In the genomic region with DNA sequence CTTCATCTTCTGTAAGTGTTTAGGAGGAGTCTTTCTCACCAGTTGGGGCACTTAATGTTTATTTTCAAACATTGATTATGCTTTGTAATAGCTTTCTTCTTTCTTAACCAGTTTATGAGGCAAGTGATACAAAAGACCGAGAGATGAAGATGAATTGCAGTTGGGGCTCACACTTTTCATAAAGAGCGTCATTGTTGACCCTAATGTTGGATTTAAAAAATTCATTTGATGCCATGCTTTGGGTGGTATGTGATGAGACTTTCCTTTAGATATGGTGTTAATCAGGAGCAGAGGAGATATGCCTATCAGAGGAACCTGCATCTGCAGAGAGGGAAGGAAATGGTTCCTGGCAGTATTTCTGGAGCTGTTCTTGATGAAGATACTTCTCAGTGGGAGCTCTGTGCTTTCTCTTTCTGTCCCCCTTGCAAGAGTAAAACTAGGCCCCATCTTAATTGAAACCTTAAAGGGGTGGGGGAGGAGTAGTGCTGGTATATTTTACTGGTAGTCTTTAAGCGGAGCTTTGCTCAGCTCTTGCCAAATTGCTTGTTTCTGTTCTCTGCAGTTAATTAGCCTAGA, we compare ENCODE assay signal across 8 cellular contexts. TPM values are rescaled to one million over a fixed set of nuclear protein-coding genes. Genes with fewer than 3 reads are reported as not detected.
DNase-seq lines count a peak whose midpoint lies in the region; ATAC-seq, FAIRE-seq and TF ChIP-seq lines count a peak whose summit lies in the region.

No MANE protein-coding gene starts in this region.

- peak overlapping the region; percentile 91 for H3K4me3 ChIP-seq in AG04450 (ENCODE audit: low read depth, low read length)
- H3K4me3 ChIP-seq in OCI-LY1 (ENCODE audit: low read depth, low read length, poor library complexity, severe bottlenecking): peak overlapping the region; percentile 88

- peak overlapping the region; percentile 17; the same call in 1 of the 2 replicates for H3K9ac ChIP-seq in OCI-LY1 (ENCODE audit: low read length)

- CTCF ChIA-PET in AG04450 (lab: Charles Lee): interaction anchor here (0.7 to 1.2 kb wide), 2 partner anchors 157 to 212 kb away, joined by 3 to 8 read pairs; no protein-coding TSS in a partner anchor

- ATAC-seq in GM19351 (IDR thresholded peaks at IDR 0.05; ENCODE audit: unreplicated experiment) (peak; percentile 42), GM18868 (IDR thresholded peaks at IDR 0.05; ENCODE audit: unreplicated experiment) (no peak)

- TF ChIP-seq POLR2A in H54 (IDR thresholded peaks at IDR 0.05; ENCODE audit: low read depth, low read length): no peak

- DNase-seq in AG04450 (ENCODE audit: low read depth, low spot score): no peak
- DNase-seq in iris pigment epithelial cell (ENCODE audit: low read depth): peak; percentile 21
- no peak for DNase-seq in glutamatergic neuron
- no peak for DNase-seq in SHP77 (lab: John Stamatoyannopoulos, UW)
- DNase-seq in H54 (ENCODE audit: insufficient read length, low spot score): no peak

- no peaks in the 10 kb centered on the region for H3F3A ChIP-seq in OCI-LY1 (ENCODE audit: insufficient read depth, low read length)

- no peak overlapping the region for H3K4me3 Mint-ChIP-seq in glutamatergic neuron (ENCODE audit: unreplicated experiment)

- POLR2A ChIA-PET in AG04450 (lab: Yijun Ruan, JAX): interaction anchor here (0.5 to 1.0 kb wide), 3 partner anchors 9 to 63 kb away, joined by 3 to 6 read pairs (median 4); no protein-coding TSS in a partner anchor

- no peaks in the 10 kb centered on the region for H3K27me3 ChIP-seq in AG04450 (ENCODE audit: control insufficient read depth, insufficient read depth, low read length)
- no peaks in the 10 kb centered on the region for H3K27me3 ChIP-seq in OCI-LY1 (ENCODE audit: insufficient read depth, low read length)

- no peaks in the 10 kb centered on the region for H3K36me3 ChIP-seq in OCI-LY1 (ENCODE audit: insufficient read depth, low read length)

- TF ChIP-seq CTCF in AG04450 (IDR thresholded peaks at IDR 0.05; ENCODE audit: low read depth, low read length) (no peak), OCI-LY1 (IDR thresholded peaks at IDR 0.05; ENCODE audit: low read length) (no peak), glutamatergic neuron (IDR thresholded peaks at IDR 0.05; ENCODE audit: partially characterized antibody, unreplicated experiment) (no peak)

- H3K4me1 ChIP-seq in OCI-LY1 (ENCODE audit: insufficient read depth, low read length, severe bottlenecking): peaks cover 36% of the 10 kb centered on the region

- peaks cover 5% of the 10 kb centered on the region; the same call in 1 of the 2 replicates for H3K9me3 ChIP-seq in AG04450 (ENCODE audit: control insufficient read depth, insufficient read depth, low read length)
- H3K9me3 ChIP-seq in OCI-LY1 (ENCODE audit: low read length): no peaks in the 10 kb centered on the region

- no peaks in the 10 kb centered on the region for H3K36me3 Mint-ChIP-seq in glutamatergic neuron (ENCODE audit: unreplicated experiment)

- no peak overlapping the region for H2AFZ ChIP-seq in OCI-LY1 (ENCODE audit: low read length)

- no peaks in the 10 kb centered on the region; the same call in 1 of the 2 replicates for H4K20me1 ChIP-seq in OCI-LY1 (ENCODE audit: insufficient read depth, low read length)

- H3K27ac ChIP-seq in AG04450 (ENCODE audit: low read depth, low read length): no peak overlapping the region
- H3K27ac ChIP-seq in OCI-LY1 (ENCODE audit: low read depth, low read length, poor library complexity, severe bottlenecking): no peak overlapping the region

- H3K9me3 Mint-ChIP-seq in glutamatergic neuron (ENCODE audit: unreplicated experiment): no peaks in the 10 kb centered on the region

- no peak overlapping the region for H3K27ac Mint-ChIP-seq in glutamatergic neuron (ENCODE audit: unreplicated experiment)

- no peaks in the 10 kb centered on the region for H3K9me2 ChIP-seq in OCI-LY1 (ENCODE audit: low read depth, low read length)

- peaks cover 3% of the 10 kb centered on the region; the same call in 1 of the 2 replicates for H3K79me2 ChIP-seq in OCI-LY1 (ENCODE audit: insufficient read depth, low read length)

- no peak for FAIRE-seq in H54 (lab: Jason Lieb, UNC)

- peak overlapping the region; percentile 84 for H3K4me2 ChIP-seq in OCI-LY1 (ENCODE audit: low read length)

- peaks cover 2% of the 10 kb centered on the region for H3K27me3 Mint-ChIP-seq in glutamatergic neuron (ENCODE audit: unreplicated experiment)

- H3K4me1 Mint-ChIP-seq in glutamatergic neuron (ENCODE audit: low read depth, unreplicated experiment): no peaks in the 10 kb centered on the region

RNA-seq across cellular contexts. Expression of gene EML4, which starts 2.3 kb away (rescaled TPM):
- 60.2 and 81.0 TPM in 2 replicates for polyA plus RNA-seq in AG04450 (2011; rRNA removed)
- polyA minus RNA-seq in AG04450 (2011; rRNA and poly(A)+ RNA removed): 68.3 and 89.5 TPM in 2 replicates
- total RNA-seq in glutamatergic neuron (ENCODE audit: unreplicated experiment): 50.8 TPM
